ENCODE assay signal across 15 cellular contexts in genomic region chr12:130160711-130161231, GRCh38. TPM values are rescaled to one million over a fixed set of nuclear protein-coding genes. Genes with fewer than 3 reads are reported as not detected.
A peak's percentile ranks its signal among the peaks of the same experiment; 100 is the strongest.
DNase-seq lines count a peak whose midpoint lies in the region; ATAC-seq and TF ChIP-seq lines count a peak whose summit lies in the region.
"Had no signal": no experiment of that assay in that cellular context is flagged by ENCODE, and none has a peak within 500 bp of the region (broad histone marks: within the 10 kb centered on the region; RNA-seq: fewer than 3 reads in every experiment).

No MANE protein-coding gene starts in this region.

- no peak for ATAC-seq in GM23338
- ATAC-seq in HG02763 (IDR thresholded peaks at IDR 0.05; ENCODE audit: unreplicated experiment), result no peak
- ATAC-seq in GM19397 (IDR thresholded peaks at IDR 0.05; ENCODE audit: unreplicated experiment), result no peak
- ATAC-seq: activated CD4-positive, CD25-positive, alpha-beta regulatory T cell treated with anti-CD3 and anti-CD28 coated beads, Interleukin-2, amount 50 U/mL, for 24 hours; natural killer cell; T-cell had no signal

- H3K36me3 Mint-ChIP-seq in GM23338 (ENCODE audit: low read depth), result peaks cover 29% of the 10 kb centered on the region; the same call in 2 of the 3 replicates
- H3K36me3 Mint-ChIP-seq: natural killer cell, T-cell had no signal

- peaks cover 5% of the 10 kb centered on the region for H3K27me3 Mint-ChIP-seq in GM23338 (ENCODE audit: insufficient read depth, low read depth, poor library complexity)

- H3K36me3 ChIP-seq in GM23338 (ENCODE audit: insufficient read depth) (no peaks in the 10 kb centered on the region), mesenchymal stem cell (ENCODE audit: control insufficient read depth in 1 of 2, insufficient read depth in 2 of 2, low read depth in 1 of 2, low read length in 2 of 2) (no peaks in the 10 kb centered on the region), smooth muscle cell (ENCODE audit: low read depth) (no peaks in the 10 kb centered on the region), colonic mucosa (no peaks in the 10 kb centered on the region)

- DNase-seq in GM23338 (ENCODE audit: low spot score) (no peak), ecto neural progenitor cell (ENCODE audit: low spot score) (peak; percentile 79), mesenchymal stem cell (no peak), smooth muscle cell (lab: John Stamatoyannopoulos, UW; ENCODE audit: unreplicated experiment) (no peak), colonic mucosa (no peak), GDM1 (lab: John Stamatoyannopoulos, UW) (no peak)
- DNase-seq: activated naive CD4-positive, alpha-beta T cell; natural killer cell; NCI-H1048; T-cell had no signal

- peaks cover 27% of the 10 kb centered on the region for H3K4me1 ChIP-seq in GM23338 (ENCODE audit: insufficient read depth)
- H3K4me1 ChIP-seq in mesenchymal stem cell (ENCODE audit: control insufficient read depth, insufficient read depth, low read depth, low read length), result peaks cover 28% of the 10 kb centered on the region
- peaks cover 8% of the 10 kb centered on the region for H3K4me1 ChIP-seq in smooth muscle cell (ENCODE audit: low read depth)
- no peaks in the 10 kb centered on the region for H3K4me1 ChIP-seq in colonic mucosa

- intact Hi-C loops in colonic mucosa (cut with DNase I), result no loop called here

- H3K27ac Mint-ChIP-seq in GM23338, result no peak overlapping the region
- H3K27ac Mint-ChIP-seq: dendritic cell treated with granulocyte-macrophage colony-stimulating factor and Interleukin-4, amounts not matched to agents 40 ng/mL and 50 ng/mL, for 4 days; natural killer cell; T-cell had no signal

- no peak overlapping the region for H4K8ac ChIP-seq in mesenchymal stem cell (ENCODE audit: low read length)

- no peak overlapping the region for H3K14ac ChIP-seq in mesenchymal stem cell (ENCODE audit: low read length in 2 of 2)

- no peak overlapping the region for H2BK12ac ChIP-seq in mesenchymal stem cell (ENCODE audit: low read length in 2 of 2)

- H3K4me3 ChIP-seq in GM23338 (peak overlapping the region; percentile 52), mesenchymal stem cell (ENCODE audit: insufficient read depth in 1 of 2, low read depth in 1 of 2, low read length in 2 of 2) (no peak overlapping the region), smooth muscle cell (no peak overlapping the region), colonic mucosa (no peak overlapping the region)

- no peak overlapping the region for H2BK15ac ChIP-seq in mesenchymal stem cell (ENCODE audit: low read depth, poor library complexity, severe bottlenecking)

- H4K91ac ChIP-seq in mesenchymal stem cell (ENCODE audit: low read length), result no peak overlapping the region

- H3K23ac ChIP-seq in mesenchymal stem cell (ENCODE audit: low read length in 2 of 2), result no peak overlapping the region

- H3K9me3 ChIP-seq in mesenchymal stem cell (ENCODE audit: control insufficient read depth, low read length), result no peaks in the 10 kb centered on the region
- no peaks in the 10 kb centered on the region for H3K9me3 ChIP-seq in smooth muscle cell (replicated peaks; ENCODE audit: low read depth)
- no peaks in the 10 kb centered on the region for H3K9me3 ChIP-seq in colonic mucosa

- H2BK5ac ChIP-seq in mesenchymal stem cell (ENCODE audit: low read depth, low read length, poor library complexity, severe bottlenecking), result no peak overlapping the region

- H3K27ac ChIP-seq in GM23338 (ENCODE audit: low read depth), result no peak overlapping the region
- no peak overlapping the region for H3K27ac ChIP-seq in mesenchymal stem cell (ENCODE audit: low read length, poor library complexity, severe bottlenecking)
- H3K27ac ChIP-seq in smooth muscle cell (ENCODE audit: low read depth), result no peak overlapping the region
- H3K27ac ChIP-seq in colonic mucosa, result no peak overlapping the region

- H3K9ac ChIP-seq in mesenchymal stem cell (ENCODE audit: low read length) (no peak overlapping the region), smooth muscle cell (ENCODE audit: low read depth) (no peak overlapping the region), colonic mucosa (ENCODE audit: low read depth in 2 of 2, low read length in 2 of 2) (no peak overlapping the region)

- H3K9me3 Mint-ChIP-seq in GM23338, result peaks cover 39% of the 10 kb centered on the region
- H3K9me3 Mint-ChIP-seq: dendritic cell treated with granulocyte-macrophage colony-stimulating factor and Interleukin-4, amounts not matched to agents 40 ng/mL and 50 ng/mL, for 4 days; natural killer cell; T-cell had no signal

- no peak overlapping the region for H2AK5ac ChIP-seq in mesenchymal stem cell (ENCODE audit: low read length, severe bottlenecking)

- 0 out of 2 replicates have a peak, but pooled peaks cover 4% of the 10 kb centered on the region for H3F3A ChIP-seq in GM23338 (replicated peaks; ENCODE audit: low read depth)
- H3F3A ChIP-seq in smooth muscle cell (ENCODE audit: low read depth), result no peaks in the 10 kb centered on the region

- H3K4me1 Mint-ChIP-seq in GM23338, result no peaks in the 10 kb centered on the region
- H3K4me1 Mint-ChIP-seq: natural killer cell had no signal

- no peak overlapping the region for H3K4ac ChIP-seq in mesenchymal stem cell (ENCODE audit: low read depth in 1 of 2, low read length in 2 of 2)

- peak overlapping the region; percentile 76 for H3K4me2 ChIP-seq in GM23338
- no peak overlapping the region for H3K4me2 ChIP-seq in mesenchymal stem cell (ENCODE audit: low read length, poor library complexity, severe bottlenecking)
- H3K4me2 ChIP-seq in smooth muscle cell, result peak overlapping the region; percentile 94

- under 1% methylated on average over 42 of the region's 44 CpGs for WGBS in mesenchymal stem cell
- WGBS in smooth muscle cell (ENCODE audit: low lambda C conversion rate), result 2% methylated on average over 33 of the region's 44 CpGs

- no peak overlapping the region for H3K18ac ChIP-seq in mesenchymal stem cell (ENCODE audit: low read depth in 1 of 2, low read length in 2 of 2)

- H3K79me2 ChIP-seq in GM23338 (replicated peaks; ENCODE audit: insufficient read depth) (no peaks in the 10 kb centered on the region), smooth muscle cell (ENCODE audit: low read depth) (no peaks in the 10 kb centered on the region)

- no peaks in the 10 kb centered on the region for H3K79me1 ChIP-seq in mesenchymal stem cell (replicated peaks; ENCODE audit: low read length, poor library complexity, severe bottlenecking)

- H2AFZ ChIP-seq in GM23338, result no peak overlapping the region
- peak overlapping the region; percentile 39 for H2AFZ ChIP-seq in mesenchymal stem cell (ENCODE audit: low read depth, low read length)
- no peak overlapping the region for H2AFZ ChIP-seq in smooth muscle cell (ENCODE audit: low read depth)

- H2BK120ac ChIP-seq in mesenchymal stem cell (ENCODE audit: low read depth, low read length), result no peak overlapping the region

- H3K4me3 Mint-ChIP-seq in GM23338, result no peak overlapping the region
- H3K4me3 Mint-ChIP-seq: dendritic cell treated with granulocyte-macrophage colony-stimulating factor and Interleukin-4, amounts not matched to agents 40 ng/mL and 50 ng/mL, for 4 days; natural killer cell had no signal

- H3K9me2 ChIP-seq in GM23338 (ENCODE audit: insufficient read depth), result no peaks in the 10 kb centered on the region

- no peaks in the 10 kb centered on the region; the same call in 1 of the 2 replicates for H4K20me1 ChIP-seq in GM23338 (replicated peaks; ENCODE audit: insufficient read depth)
- H4K20me1 ChIP-seq in smooth muscle cell (ENCODE audit: low read depth), result no peaks in the 10 kb centered on the region

- TF ChIP-seq CTCF in GM23338 (conservative IDR thresholded peaks at IDR 0.05; ENCODE audit: low read depth in 2 of 2), result no peak
- no peak for TF ChIP-seq CTCF in smooth muscle cell (IDR thresholded peaks at IDR 0.05; ENCODE audit: borderline replicate concordance, insufficient read depth, poor library complexity, severe bottlenecking)
- TF ChIP-seq CTCF in colonic mucosa (IDR thresholded peaks at IDR 0.05), result no peak

- H3K27me3 ChIP-seq in GM23338 (ENCODE audit: insufficient read depth) (peaks cover 96% of the 10 kb centered on the region), mesenchymal stem cell (ENCODE audit: control insufficient read depth in 1 of 2, insufficient read depth in 1 of 2, low read length in 2 of 2) (peaks cover 70 to 79% of the 10 kb centered on the region in 2 experiments), smooth muscle cell (ENCODE audit: low read depth) (peaks cover 93% of the 10 kb centered on the region), colonic mucosa (peaks cover 42% of the 10 kb centered on the region)

TF ChIP-seq in GM23338, 12 proteins besides CTCF, POLR2A, EP300 and RAD21 (continues in another document):
- TF ChIP-seq EZH2 (IDR thresholded peaks at IDR 0.05; ENCODE audit: low read depth, unreplicated experiment) (no peak), JUNB (IDR thresholded peaks at IDR 0.05; ENCODE audit: unreplicated experiment) (no peak)
- TF ChIP-seq, protein P1, sequence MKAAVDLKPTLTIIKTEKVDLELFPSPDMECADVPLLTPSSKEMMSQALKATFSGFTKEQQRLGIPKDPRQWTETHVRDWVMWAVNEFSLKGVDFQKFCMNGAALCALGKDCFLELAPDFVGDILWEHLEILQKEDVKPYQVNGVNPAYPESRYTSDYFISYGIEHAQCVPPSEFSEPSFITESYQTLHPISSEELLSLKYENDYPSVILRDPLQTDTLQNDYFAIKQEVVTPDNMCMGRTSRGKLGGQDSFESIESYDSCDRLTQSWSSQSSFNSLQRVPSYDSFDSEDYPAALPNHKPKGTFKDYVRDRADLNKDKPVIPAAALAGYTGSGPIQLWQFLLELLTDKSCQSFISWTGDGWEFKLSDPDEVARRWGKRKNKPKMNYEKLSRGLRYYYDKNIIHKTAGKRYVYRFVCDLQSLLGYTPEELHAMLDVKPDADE (IDR thresholded peaks at IDR 0.05), result no peak

RNA-seq across cellular contexts. Expression of gene FZD10, which starts 1.5 kb away (rescaled TPM):
- 0.35 and 0.45 TPM in 2 replicates for total RNA-seq in GM23338 (2014; rRNA removed; shearing (Covaris generic))
- polyA plus RNA-seq in GM23338 (2016; fragmentation: Nextera tagmentation; extraction: Ambion mirVana) (0.11 and 0.14 TPM in 2 replicates), smooth muscle cell (1.3 and 1.9 TPM in 2 replicates)
- polyA plus RNA-seq in mesenchymal stem cell (2013, experiment 1 of 2), result 0.15 TPM
- 0.11 TPM for polyA plus RNA-seq in mesenchymal stem cell (2013, experiment 2 of 2)
- total RNA-seq in smooth muscle cell (1.6 and 1.7 TPM in 2 replicates), colonic mucosa (under 1 TPM; 0.21 to 0.27 TPM)
- total RNA-seq: liver, natural killer cell, T-cell had no signal
